ENCODE assay signal across 10 cellular contexts in genomic region chr19:38661996-38662395, GRCh38. TPM values are rescaled to one million over a fixed set of nuclear protein-coding genes. Genes with fewer than 3 reads are reported as not detected.
DNase-seq lines count a peak whose midpoint lies in the region; ATAC-seq and TF ChIP-seq lines count a peak whose summit lies in the region.
"Had no signal": no experiment of that assay in that cellular context is flagged by ENCODE, and none has a peak within 500 bp of the region (broad histone marks: within the 10 kb centered on the region; RNA-seq: fewer than 3 reads in every experiment).

No MANE protein-coding gene starts in this region.

- no peak overlapping the region for H3K18ac ChIP-seq in mesendoderm (ENCODE audit: low read length)

- intact Hi-C loops in MCF 10A (cut with micrococcal nuclease) = no loop called here
- intact Hi-C loops in tibial artery (cut with DNase I; ENCODE audit: low total_unique reads) = no loop called here

- H2AK5ac ChIP-seq in mesendoderm (ENCODE audit: low read length) = no peak overlapping the region

- H3K56ac ChIP-seq in mesendoderm (ENCODE audit: low read length) = peak overlapping the region; percentile 1

- no peak overlapping the region for H2BK120ac ChIP-seq in mesendoderm (ENCODE audit: low read depth, low read length)

- no peak overlapping the region for H3K4me3 ChIP-seq in mesendoderm (ENCODE audit: low read length)
- no peak overlapping the region for H3K4me3 ChIP-seq in tibial artery

- H3K4me1 ChIP-seq in mesendoderm (ENCODE audit: control insufficient read depth, low read depth, low read length) (peaks cover 40% of the 10 kb centered on the region), tibial artery (peaks cover 31 to 100% (median 96%) of the 10 kb centered on the region in 4 donors)

- TF ChIP-seq CTCF in MCF 10A (IDR thresholded peaks at IDR 0.05; ENCODE audit: unreplicated experiment) (no peak), tibial artery (IDR thresholded peaks at IDR 0.05) (no peak)

- H3K27me3 ChIP-seq in mesendoderm (ENCODE audit: insufficient read depth, low read length, poor library complexity) = no peaks in the 10 kb centered on the region
- H3K27me3 ChIP-seq in tibial artery = no peaks in the 10 kb centered on the region

- no peak overlapping the region for H3K27ac ChIP-seq in mesendoderm (ENCODE audit: low read depth, low read length)
- peak overlapping the region; percentile 94 to 97 for H3K27ac ChIP-seq in tibial artery

- no peak overlapping the region for H3K4ac ChIP-seq in mesendoderm (ENCODE audit: low read depth, low read length)

- peaks cover 48% of the 10 kb centered on the region for H3K36me3 Mint-ChIP-seq in MCF 10A (ENCODE audit: insufficient read depth, unreplicated experiment)

- CTCF ChIA-PET in MCF 10A (lab: Yijun Ruan, JAX) = interaction anchor here (1.1 kb wide), 1 partner anchor 111 kb away, joined by 3 read pairs; no protein-coding TSS in a partner anchor

- peak; percentile 36 for DNase-seq in NCI-H345 (lab: John Stamatoyannopoulos, UW)
- no peak for DNase-seq in NCI-H345 treated with DMSO at 0.1 percent for 48 hours (lab: John Stamatoyannopoulos, UW; ENCODE audit: unreplicated experiment)
- DNase-seq in MCF 10A (ENCODE audit: unreplicated experiment) = no peak
- peak; percentile 68 for DNase-seq in mesendoderm
- DNase-seq in tibial artery = no peak
- DNase-seq in stimulated activated CD4-positive, alpha-beta T cell treated with anti-CD3 and anti-CD28 coated beads, Interleukin-15, amount 100 ng/mL, for 24 hours = no peak
- no peak for DNase-seq in pons (ENCODE audit: low spot score)
- DNase-seq: activated CD8-positive, alpha-beta memory T cell treated with anti-CD3 and anti-CD28 coated beads for 24 hours; OCI-M1 had no signal

- no peak overlapping the region for H4K8ac ChIP-seq in mesendoderm (ENCODE audit: low read depth, low read length)

- H3K36me3 ChIP-seq in mesendoderm (ENCODE audit: control insufficient read depth, insufficient read depth, low read length) (no peaks in the 10 kb centered on the region), tibial artery (peaks cover 0 to 6% (median under 1%) of the 10 kb centered on the region in 3 donors)

- H3K9me3 ChIP-seq in tibial artery = no peaks in the 10 kb centered on the region

- H3K27ac Mint-ChIP-seq in MCF 10A (ENCODE audit: low read depth, unreplicated experiment) = peak overlapping the region; percentile 100

- peaks cover 53% of the 10 kb centered on the region for H3K4me1 Mint-ChIP-seq in MCF 10A (ENCODE audit: insufficient read depth, unreplicated experiment)

- H3K23ac ChIP-seq in mesendoderm (ENCODE audit: low read length) = no peak overlapping the region

- peaks cover 8% of the 10 kb centered on the region for H3K79me1 ChIP-seq in mesendoderm (ENCODE audit: low read length)

- no peaks in the 10 kb centered on the region for H3K9me3 Mint-ChIP-seq in MCF 10A (ENCODE audit: unreplicated experiment)

- BruUV-seq in MCF 10A (replicated peaks; lab: Mats Ljungman, UMichigan) = no TSS peak

- no peak overlapping the region for H2BK15ac ChIP-seq in mesendoderm (replicated peaks; ENCODE audit: low read depth)

- H3K9ac ChIP-seq in mesendoderm (ENCODE audit: low read length) = no peak overlapping the region

- WGBS in mesendoderm (ENCODE audit: extremely low coverage, insufficient coverage, low lambda C conversion rate) = no CpG with 5 or more reads among the region's 1 CpG

- peaks cover 81% of the 10 kb centered on the region for H3K79me2 ChIP-seq in mesendoderm (ENCODE audit: control insufficient read depth, insufficient read depth, low read length)

- H4K5ac ChIP-seq in mesendoderm (ENCODE audit: low read length) = no peak overlapping the region

- no peak overlapping the region for H3K4me3 Mint-ChIP-seq in MCF 10A (ENCODE audit: unreplicated experiment)

- no peak overlapping the region for H3K4me2 ChIP-seq in mesendoderm (ENCODE audit: low read length)

- ATAC-seq in GM18517 (IDR thresholded peaks at IDR 0.05; ENCODE audit: unreplicated experiment) = no peak

- POLR2A ChIA-PET in MCF 10A (lab: Yijun Ruan, JAX) = interaction anchor here (1.1 to 19.4 kb wide), 3 partner anchors 9 to 25 kb away, joined by 3 to 521 read pairs (median 185); partner anchors contain the start of gene ACTN4

- no peaks in the 10 kb centered on the region for H3K27me3 Mint-ChIP-seq in MCF 10A (ENCODE audit: insufficient read depth, unreplicated experiment)

- H2BK5ac ChIP-seq in mesendoderm (ENCODE audit: low read length) = no peak overlapping the region

RNA-seq across cellular contexts. Expression of gene ACTN4, which starts 14.5 kb away (rescaled TPM):
- total RNA-seq in MCF 10A (2022) = 300 and 320 TPM in 2 replicates
- 294 TPM for polyA plus RNA-seq in mesendoderm (2013, experiment 1 of 2)
- 302 TPM for polyA plus RNA-seq in mesendoderm (2013, experiment 2 of 2)

RNA-seq across cellular contexts. Expression of gene EIF3K, which starts 43.0 kb away (rescaled TPM):
- 342 and 375 TPM in 2 replicates for total RNA-seq in MCF 10A (2022)
- 422 TPM for polyA plus RNA-seq in mesendoderm (2013, experiment 1 of 2)
- polyA plus RNA-seq in mesendoderm (2013, experiment 2 of 2) = 421 TPM

RNA-seq across cellular contexts. Expression of gene MAP4K1, which starts 44.2 kb away (rescaled TPM):
- 0.56 and 1.9 TPM in 2 replicates for total RNA-seq in MCF 10A (2022)
- 9.1 TPM for polyA plus RNA-seq in mesendoderm (2013, experiment 1 of 2)
- polyA plus RNA-seq in mesendoderm (2013, experiment 2 of 2) = 8.6 TPM

Comparison
In these comparisons a context has a peak if more than half of its experiments do, and no peak if none do; other contexts are left out.
1. DNase-seq: peak in NCI-H345 (single experiment) and mesendoderm (single experiment); none in NCI-H345 treated with DMSO at 0.1 percent for 48 hours (single experiment), MCF 10A (single experiment), tibial artery (0 of 2), stimulated activated CD4-positive, alpha-beta T cell treated with anti-CD3 and anti-CD28 coated beads, Interleukin-15, amount 100 ng/mL, for 24 hours (single experiment) and pons (single experiment).